Comparison of ENCODE assay signal across 1 cellular context in genomic region chr6:147448775-147449174, GRCh38.
TF ChIP-seq lines count a peak whose summit lies in the region.

No MANE protein-coding gene starts in this region.

TF ChIP-seq in H1, 55 proteins besides CTCF, POLR2A, EP300 and RAD21 (continued from another document):
- TF ChIP-seq RNF2 (IDR thresholded peaks at IDR 0.05; ENCODE audit: borderline replicate concordance, low read depth, low read length, missing control alignments, poor library complexity, severe bottlenecking) (no peak), KDM1A (IDR thresholded peaks at IDR 0.05; ENCODE audit: borderline replicate concordance, low read length) (no peak), SP2 (IDR thresholded peaks at IDR 0.05; ENCODE audit: low read length) (no peak), MAX (IDR thresholded peaks at IDR 0.05) (no peak), ATF2 (IDR thresholded peaks at IDR 0.05; ENCODE audit: low read length) (no peak)
TF ChIP-seq in H1: peak in this region for 0.
